Comparison of ENCODE assay signal across 13 cellular contexts in genomic region chr9:71544464-71544863, GRCh38.
DNase-seq lines count a peak whose midpoint lies in the region; ATAC-seq, FAIRE-seq and TF ChIP-seq lines count a peak whose summit lies in the region.
"Had no signal": no experiment of that assay in that cellular context is flagged by ENCODE, and none has a peak within 500 bp of the region (broad histone marks: within the 10 kb centered on the region; RNA-seq: fewer than 3 reads in every experiment).

No MANE protein-coding gene starts in this region.

- BruUV-seq in GM12878 (replicated peaks; lab: Mats Ljungman, UMichigan): no TSS peak

- H3K27me3 ChIP-seq in GM12878 (replicated peaks in 1 of 2; ENCODE audit: control insufficient read depth in 2 of 2, insufficient read depth in 2 of 2, low read length in 1 of 2): no peaks in the 10 kb centered on the region; a peak in 1 of 4 replicates

- TF ChIP-seq POLR2A in GM12878 (IDR thresholded peaks at IDR 0.05; ENCODE audit: low read depth, low read length): no peak

- no peaks in the 10 kb centered on the region for H4K20me1 ChIP-seq in GM12878 (ENCODE audit: control insufficient read depth, insufficient read depth)

- CTCF ChIA-PET in GM12878 (lab: Yijun Ruan, JAX): interaction anchor here (0.6 kb wide), 1 partner anchor 100 kb away, joined by 3 read pairs; no protein-coding TSS in a partner anchor

- H3K4me2 ChIP-seq in GM12878 (ENCODE audit: control insufficient read depth, insufficient read depth): no peak overlapping the region; the same call in 1 of the 2 replicates

- H3K79me2 ChIP-seq in GM12878 (ENCODE audit: control insufficient read depth, insufficient read depth, low read length): no peaks in the 10 kb centered on the region

- H3K4me3 Mint-ChIP-seq in memory B cell: no peak overlapping the region
- H3K4me3 Mint-ChIP-seq: H9; T-helper 1 cell treated with Interleukin-12 subunit alpha and Interleukin-12 subunit beta and Interleukin-4 antibody, amounts not matched to agents 30 μg/mL and 1 μg/mL, for 36 hours had no signal

- H2AFZ ChIP-seq in GM12878 (ENCODE audit: control insufficient read depth, low read depth, low read length): no peak overlapping the region

- intact Hi-C loops in GM12878 (cut with micrococcal nuclease; ENCODE audit: unreplicated experiment): no loop called here

- POLR2A ChIA-PET in GM12878 (lab: Charles Lee): no interaction called here

- SMC1A ChIA-PET in GM12878 (lab: Charles Lee; ENCODE audit: uncharacterized antibody, unreplicated experiment): interaction anchor here (1.2 kb wide), 1 partner anchor 36 kb away, joined by 3 read pairs; no protein-coding TSS in a partner anchor

- no peak for TF ChIP-seq RAD21 in GM12878 (IDR thresholded peaks at IDR 0.05; ENCODE audit: insufficient read depth, low read depth, low read length)

- H3K36me3 ChIP-seq in GM12878 (ENCODE audit: control insufficient read depth in 2 of 2, insufficient read depth in 2 of 2, low read length in 1 of 2): no peaks in the 10 kb centered on the region

- H3K27ac Mint-ChIP-seq in memory B cell: no peak overlapping the region
- H3K27ac Mint-ChIP-seq: H9; T-helper 1 cell treated with Interleukin-12 subunit alpha and Interleukin-12 subunit beta and Interleukin-4 antibody, amounts not matched to agents 30 μg/mL and 1 μg/mL, for 36 hours had no signal

- TF ChIP-seq EP300 in GM12878 (IDR thresholded peaks at IDR 0.05; ENCODE audit: borderline replicate concordance in 1 of 2, control insufficient read depth in 1 of 2, low read depth in 2 of 2, low read length in 2 of 2): no peak

- ATAC-seq in GM19395 (IDR thresholded peaks at IDR 0.05; ENCODE audit: unreplicated experiment): peak; percentile 45
- peak; percentile 18; the same call in 1 of the 3 replicates for ATAC-seq in GM12878
- ATAC-seq in memory B cell (ENCODE audit: low read depth): peak; percentile 44
- no peak for ATAC-seq in HG03175 (IDR thresholded peaks at IDR 0.05; ENCODE audit: unreplicated experiment)
- ATAC-seq in HG03097 (IDR thresholded peaks at IDR 0.05; ENCODE audit: low FRiP score, unreplicated experiment): no peak

- H3K9me3 Mint-ChIP-seq in memory B cell: no peaks in the 10 kb centered on the region
- H3K9me3 Mint-ChIP-seq: H9; T-helper 1 cell treated with Interleukin-12 subunit alpha and Interleukin-12 subunit beta and Interleukin-4 antibody, amounts not matched to agents 30 μg/mL and 1 μg/mL, for 36 hours had no signal

- RAD21 ChIA-PET in GM12878 (lab: Charles Lee; ENCODE audit: unreplicated experiment): no interaction called here

- no peak overlapping the region for H3K4me3 ChIP-seq in GM12878

- H3K27me3 Mint-ChIP-seq in memory B cell: peaks cover 2% of the 10 kb centered on the region

- WGBS in GM12878 (ENCODE audit: insufficient coverage, insufficient replicate concordance, low lambda C conversion rate, missing lambda C conversion rate): 11% methylated on average over 4 of the region's 4 CpGs

- DNase-seq in GM12878 (ENCODE audit: low read depth, low spot score) (no peak), memory B cell (ENCODE audit: low spot score in 2 of 2) (no peak), caudate nucleus (lab: John Stamatoyannopoulos, UW) (no peak), middle frontal gyrus (ENCODE audit: extremely low spot score, low spot score) (no peak)
- DNase-seq: ACHN, DMS79 treated with DMSO at 0.1 percent for 48 hours, H9, NCI-H1694 treated with DMSO at 0.1 percent for 48 hours had no signal

- H3K36me3 Mint-ChIP-seq in memory B cell: no peaks in the 10 kb centered on the region

- H3K4me1 Mint-ChIP-seq in memory B cell: peaks cover 14% of the 10 kb centered on the region
- H3K4me1 Mint-ChIP-seq: H9 had no signal

- H3K27ac ChIP-seq in GM12878 (ENCODE audit: control insufficient read depth, insufficient read depth) (no peak overlapping the region), caudate nucleus (ENCODE audit: low read depth, low read length) (no peak overlapping the region)
- H3K27ac ChIP-seq: C4-2B had no signal

- peaks cover 15% of the 10 kb centered on the region; the same call in 1 of the 2 replicates for H3K4me1 ChIP-seq in GM12878 (ENCODE audit: control insufficient read depth, insufficient read depth, low read length)

- in situ Hi-C loops in GM12878 (cut with MboI): no loop called here

- FAIRE-seq in GM12878 (lab: Jason Lieb, UNC): no peak

- no peak for TF ChIP-seq CTCF in GM12878 (IDR thresholded peaks at IDR 0.05 in 2 of 3, conservative IDR thresholded peaks at IDR 0.05 in 1 of 3; ENCODE audit: control insufficient read depth in 2 of 3, extremely low read depth in 1 of 3, insufficient read depth in 1 of 3, low read depth in 3 of 3, low read length in 3 of 3)

- H3K9me3 ChIP-seq in GM12878 (replicated peaks; ENCODE audit: control insufficient read depth, insufficient read depth, low read length): no peaks in the 10 kb centered on the region

- no peak overlapping the region for H3K9ac ChIP-seq in GM12878 (ENCODE audit: control insufficient read depth, insufficient read depth, low read length)

TF ChIP-seq in GM12878, 131 proteins besides CTCF, POLR2A, EP300 and RAD21:
- TF ChIP-seq SPI1 (IDR thresholded peaks at IDR 0.05; ENCODE audit: borderline replicate concordance, insufficient read depth, low read depth, low read length) (peak; percentile 61; the same call in 1 of the 2 replicates), HCFC1 (IDR thresholded peaks at IDR 0.05; ENCODE audit: low read length) (no peak), RCOR1 (conservative IDR thresholded peaks at IDR 0.05; ENCODE audit: low read depth, low read length) (no peak)
- TF ChIP-seq, protein P1, sequence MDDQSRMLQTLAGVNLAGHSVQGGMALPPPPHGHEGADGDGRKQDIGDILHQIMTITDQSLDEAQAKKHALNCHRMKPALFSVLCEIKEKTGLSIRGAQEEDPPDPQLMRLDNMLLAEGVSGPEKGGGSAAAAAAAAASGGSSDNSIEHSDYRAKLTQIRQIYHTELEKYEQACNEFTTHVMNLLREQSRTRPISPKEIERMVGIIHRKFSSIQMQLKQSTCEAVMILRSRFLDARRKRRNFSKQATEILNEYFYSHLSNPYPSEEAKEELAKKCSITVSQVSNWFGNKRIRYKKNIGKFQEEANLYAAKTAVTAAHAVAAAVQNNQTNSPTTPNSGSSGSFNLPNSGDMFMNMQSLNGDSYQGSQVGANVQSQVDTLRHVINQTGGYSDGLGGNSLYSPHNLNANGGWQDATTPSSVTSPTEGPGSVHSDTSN (IDR thresholded peaks at IDR 0.05; ENCODE audit: insufficient replicate concordance, low read depth, low read length): no peak

Comparison
In these comparisons a context has a peak if more than half of its experiments do, and no peak if none do; other contexts are left out.
1. ATAC-seq: peak in GM19395 (single experiment), GM12878 (single experiment) and memory B cell (single experiment); none in HG03175 (single experiment) and HG03097 (single experiment).